Comparison of ENCODE assay signal across 16 cellular contexts in genomic region chr7:151844080-151844827, GRCh38. TPM values are rescaled to one million over a fixed set of nuclear protein-coding genes. Genes with fewer than 3 reads are reported as not detected.
DNase-seq lines count a peak whose midpoint lies in the region; ATAC-seq lines count a peak whose summit lies in the region.
"Had no signal": no experiment of that assay in that cellular context is flagged by ENCODE, and none has a peak within 500 bp of the region (broad histone marks: within the 10 kb centered on the region; RNA-seq: fewer than 3 reads in every experiment).

No MANE protein-coding gene starts in this region.

- H2BK5ac ChIP-seq in neuronal stem cell (ENCODE audit: low read length), result peak overlapping the region; percentile 69

- no peak overlapping the region for H3K4me2 ChIP-seq in neuronal stem cell (ENCODE audit: insufficient read depth, low read length, poor library complexity, severe bottlenecking)
- H3K4me2 ChIP-seq: neural progenitor cell had no signal

- intact Hi-C loops in dendritic cell treated with granulocyte-macrophage colony-stimulating factor and Interleukin-4, amounts not matched to agents 40 ng/mL and 50 ng/mL, for 4 days (cut with micrococcal nuclease), result no loop called here

- H3K4me1 ChIP-seq in neuronal stem cell (ENCODE audit: control insufficient read depth in 2 of 2, insufficient read depth in 1 of 2, low read depth in 1 of 2, low read length in 2 of 2), result peaks cover 0 to 3% of the 10 kb centered on the region in 2 donors
- H3K4me1 ChIP-seq: neural progenitor cell, uterus had no signal

- no peak overlapping the region for H2AFZ ChIP-seq in neuronal stem cell (ENCODE audit: low read length)
- H2AFZ ChIP-seq: neural progenitor cell had no signal

- H3K27me3 ChIP-seq in MG63, result no peaks in the 10 kb centered on the region
- H3K27me3 ChIP-seq in neuronal stem cell (ENCODE audit: control insufficient read depth in 3 of 3, insufficient read depth in 3 of 3, low read depth in 1 of 3, low read length in 3 of 3), result peaks cover 0 to 12% (median 1%) of the 10 kb centered on the region in 3 experiments
- H3K27me3 ChIP-seq: body of pancreas, neural progenitor cell, uterus had no signal

- H3K4me3 Mint-ChIP-seq in dendritic cell treated with granulocyte-macrophage colony-stimulating factor and Interleukin-4, amounts not matched to agents 40 ng/mL and 50 ng/mL, for 4 days, result peak overlapping the region; percentile 37
- H3K4me3 Mint-ChIP-seq: neural progenitor cell had no signal

- peaks cover 73% of the 10 kb centered on the region for H3K4me1 Mint-ChIP-seq in dendritic cell treated with granulocyte-macrophage colony-stimulating factor and Interleukin-4, amounts not matched to agents 40 ng/mL and 50 ng/mL, for 4 days (ENCODE audit: low read depth)

- H3K9me3 Mint-ChIP-seq in dendritic cell treated with granulocyte-macrophage colony-stimulating factor and Interleukin-4, amounts not matched to agents 40 ng/mL and 50 ng/mL, for 4 days, result no peaks in the 10 kb centered on the region
- H3K9me3 Mint-ChIP-seq: neural progenitor cell had no signal

- no peak overlapping the region for H4K91ac ChIP-seq in neuronal stem cell (ENCODE audit: low read depth, low read length, poor library complexity)

- no peak overlapping the region for H2BK15ac ChIP-seq in neuronal stem cell (ENCODE audit: low read length)

- peaks cover 47% of the 10 kb centered on the region for H3K36me3 Mint-ChIP-seq in dendritic cell treated with granulocyte-macrophage colony-stimulating factor and Interleukin-4, amounts not matched to agents 40 ng/mL and 50 ng/mL, for 4 days (ENCODE audit: low read depth)
- H3K36me3 Mint-ChIP-seq: neural progenitor cell had no signal

- no peak overlapping the region for H3K23ac ChIP-seq in neuronal stem cell (ENCODE audit: low read depth, low read length, poor library complexity)

- no peak for ATAC-seq in GM18868 (IDR thresholded peaks at IDR 0.05; ENCODE audit: unreplicated experiment)
- ATAC-seq: body of pancreas had no signal

- H3K4ac ChIP-seq in neuronal stem cell (ENCODE audit: low read length), result no peak overlapping the region

- H3K36me3 ChIP-seq in MG63, result no peaks in the 10 kb centered on the region
- no peaks in the 10 kb centered on the region for H3K36me3 ChIP-seq in neuronal stem cell (replicated peaks in 1 of 2; ENCODE audit: control insufficient read depth in 2 of 2, insufficient read depth in 2 of 2, low read length in 2 of 2)
- H3K36me3 ChIP-seq: neural progenitor cell, uterus had no signal

- no peaks in the 10 kb centered on the region for H3K79me1 ChIP-seq in neuronal stem cell (ENCODE audit: low read depth, low read length)

- no peak overlapping the region for H3K9ac ChIP-seq in neuronal stem cell (ENCODE audit: low read depth, low read length, poor library complexity)
- H3K9ac ChIP-seq: neural progenitor cell had no signal

- H3K27ac Mint-ChIP-seq in dendritic cell treated with granulocyte-macrophage colony-stimulating factor and Interleukin-4, amounts not matched to agents 40 ng/mL and 50 ng/mL, for 4 days, result peak overlapping the region; percentile 84
- H3K27ac Mint-ChIP-seq: neural progenitor cell had no signal

- H2AK5ac ChIP-seq in neuronal stem cell (ENCODE audit: low read depth, low read length), result no peak overlapping the region

- H3K27me3 Mint-ChIP-seq in dendritic cell treated with granulocyte-macrophage colony-stimulating factor and Interleukin-4, amounts not matched to agents 40 ng/mL and 50 ng/mL, for 4 days, result no peaks in the 10 kb centered on the region

- peak overlapping the region; percentile 61 for H3K18ac ChIP-seq in neuronal stem cell (ENCODE audit: low read length)

- no peak overlapping the region for H2BK12ac ChIP-seq in neuronal stem cell (ENCODE audit: low read length)

- H2BK120ac ChIP-seq in neuronal stem cell (ENCODE audit: low read depth, low read length), result no peak overlapping the region

- H4K8ac ChIP-seq in neuronal stem cell (ENCODE audit: low read depth, low read length), result no peak overlapping the region

- H3K4me3 ChIP-seq in MG63 (no peak overlapping the region), neuronal stem cell (ENCODE audit: low read length in 2 of 2) (no peak overlapping the region)
- H3K4me3 ChIP-seq: body of pancreas, neural progenitor cell, SK-N-MC, uterus had no signal

- no peak overlapping the region for H3K27ac ChIP-seq in neuronal stem cell (replicated peaks; ENCODE audit: low read length)
- H3K27ac ChIP-seq: body of pancreas, HL-60, neural progenitor cell, SK-N-MC, uterus had no signal

- no CpG with 5 or more reads among the region's 20 CpGs for WGBS in neuronal stem cell (ENCODE audit: extremely low coverage in 2 of 2, insufficient read length in 2 of 2, insufficient replicate concordance in 1 of 2), 2 donors

- no peak overlapping the region for H3K14ac ChIP-seq in neuronal stem cell (ENCODE audit: low read length)

- DNase-seq in CD1c-positive myeloid dendritic cell (ENCODE audit: extremely low spot score), result peak; percentile 91
- peak; percentile 30 for DNase-seq in MG63
- DNase-seq in neuronal stem cell (ENCODE audit: low spot score), result no peak
- no peak for DNase-seq in HK-2 (ENCODE audit: unreplicated experiment)
- no peak for DNase-seq in activated naive CD4-positive, alpha-beta T cell (lab: John Stamatoyannopoulos, UW)
- no peak for DNase-seq in DMS153 (lab: John Stamatoyannopoulos, UW)
- DNase-seq: activated CD8-positive, alpha-beta memory T cell treated with anti-CD3 and anti-CD28 coated beads for 24 hours; body of pancreas; DMS79 treated with DMSO at 0.1 percent for 48 hours; H7; uterus had no signal

- no peaks in the 10 kb centered on the region for H3K9me3 ChIP-seq in MG63
- H3K9me3 ChIP-seq in neuronal stem cell (replicated peaks in 1 of 2; ENCODE audit: control insufficient read depth in 2 of 2, insufficient read depth in 1 of 2, low read depth in 1 of 2, low read length in 2 of 2), result no peaks in the 10 kb centered on the region
- H3K9me3 ChIP-seq: body of pancreas, uterus had no signal

RNA-seq across cellular contexts. Expression of gene PRKAG2, which starts 32.7 kb away (rescaled TPM):
- 15.2 and 17.7 TPM in 2 replicates for total RNA-seq in MG63 (2014; rRNA removed; shearing (Covaris generic); ENCODE audit: low replicate concordance)
- polyA plus RNA-seq in neuronal stem cell (2013, experiment 1 of 2), result 23.4 TPM
- 21.8 TPM for polyA plus RNA-seq in neuronal stem cell (2013, experiment 2 of 2)

Comparison
In these comparisons a context has a peak if more than half of its experiments do, and no peak if none do; other contexts are left out.
1. DNase-seq: peak in CD1c-positive myeloid dendritic cell (single experiment) and MG63 (single experiment); none in neuronal stem cell (single experiment), HK-2 (single experiment), activated naive CD4-positive, alpha-beta T cell (0 of 4) and DMS153 (single experiment).